Comparison of ENCODE assay signal across 1 cellular context in genomic region chr20:43536817-43537440, GRCh38.
TF ChIP-seq lines count a peak whose summit lies in the region.

No MANE protein-coding gene starts in this region.

TF ChIP-seq in HEK293T, 16 proteins besides CTCF, POLR2A, EP300 and RAD21 (continued from another document):
- TF ChIP-seq PKNOX1 (IDR thresholded peaks at IDR 0.05) (no peak), LEF1 (IDR thresholded peaks at IDR 0.05; ENCODE audit: borderline replicate concordance) (no peak), HDGF (IDR thresholded peaks at IDR 0.05; ENCODE audit: borderline replicate concordance) (no peak), FOXK2 (IDR thresholded peaks at IDR 0.05) (no peak), SUZ12 (IDR thresholded peaks at IDR 0.05) (no peak), SP1 (IDR thresholded peaks at IDR 0.05) (no peak), ELF4 (IDR thresholded peaks at IDR 0.05) (no peak), FOXA1 (IDR thresholded peaks at IDR 0.05) (no peak), CTBP1 (IDR thresholded peaks at IDR 0.05; ENCODE audit: borderline replicate concordance) (no peak), ARNT (IDR thresholded peaks at IDR 0.05) (no peak), NFRKB (IDR thresholded peaks at IDR 0.05) (no peak), BHLHE40 (IDR thresholded peaks at IDR 0.05; ENCODE audit: borderline replicate concordance) (no peak), L3MBTL2 (conservative IDR thresholded peaks at IDR 0.05) (no peak)
